In genomic region chrX:41085105-41085882, GRCh38 we compare ENCODE assay signal across 8 cellular contexts. TPM values are rescaled to one million over a fixed set of nuclear protein-coding genes. Genes with fewer than 3 reads are reported as not detected.
DNase-seq lines count a peak whose midpoint lies in the region; ATAC-seq and TF ChIP-seq lines count a peak whose summit lies in the region.

USP9X (plus strand) TSS chrX:41085445; CDS start chrX:41123629, 38,184 bp downstream.

- peaks cover 0 to 11% of the 10 kb centered on the region in 2 donors for H3K27me3 Mint-ChIP-seq in natural killer cell (ENCODE audit: low read depth in 2 of 2)

- H2AFZ ChIP-seq in fibroblast of lung (ENCODE audit: low read length) = peak within 1 kb of the TSS; percentile 80

- peak within 1 kb of the TSS; percentile 93 for H3K4me3 Mint-ChIP-seq in natural killer cell

- no peaks in the 10 kb centered on the region for H3K36me3 Mint-ChIP-seq in natural killer cell

- peak within 1 kb of the TSS; percentile 95 to 97 for H3K27ac Mint-ChIP-seq in natural killer cell

- peaks cover 15 to 51% of the 10 kb centered on the region in 2 donors for H3K4me1 Mint-ChIP-seq in natural killer cell

- TF ChIP-seq CTCF in fibroblast of lung (conservative IDR thresholded peaks at IDR 0.05 in 1 of 2, IDR thresholded peaks at IDR 0.05 in 1 of 2; ENCODE audit: low read depth in 1 of 2, low read length in 2 of 2) = no peak
- no peak for TF ChIP-seq CTCF in natural killer cell (IDR thresholded peaks at IDR 0.05)

- H3K27me3 ChIP-seq in fibroblast of lung (ENCODE audit: control insufficient read depth, insufficient read depth, low read length) = no peaks in the 10 kb centered on the region

- DNase-seq in DMS53 treated with DMSO at 0.1 percent for 48 hours (lab: John Stamatoyannopoulos, UW; ENCODE audit: unreplicated experiment) = peak; percentile 48
- peak; percentile 73 for DNase-seq in Jurkat, Clone E6-1 (ENCODE audit: low read depth, low spot score)
- peak; percentile 90 for DNase-seq in RPMI8226
- DNase-seq in activated T-helper 1 cell treated with anti-CD3 and anti-CD28 coated beads, Interleukin-2, amount 50 U/mL, for 16 hours (ENCODE audit: low read depth in 1 of 2, low spot score in 1 of 2) = peak; percentile 62 to 85
- DNase-seq in fibroblast of lung (ENCODE audit: low read depth in 2 of 2) = peak; percentile 89 to 90
- peak; percentile 79 for DNase-seq in natural killer cell
- peak; percentile 83 to 98 (median 89) for DNase-seq in stimulated activated naive CD4-positive, alpha-beta T cell (lab: John Stamatoyannopoulos, UW)

- peak within 1 kb of the TSS; percentile 100 for H3K27ac ChIP-seq in fibroblast of lung (ENCODE audit: insufficient read depth, low read length)

- H3K9me3 ChIP-seq in fibroblast of lung (ENCODE audit: control insufficient read depth, insufficient read depth, low read depth, low read length) = no peaks in the 10 kb centered on the region

- peak within 1 kb of the TSS; percentile 98 for H3K4me2 ChIP-seq in fibroblast of lung (ENCODE audit: extremely low read depth, insufficient read depth, low read length)

- intact Hi-C loops in natural killer cell (cut with micrococcal nuclease) = loop anchor here (2.0 to 10.0 kb wide), 3 partner anchors 250 to 440 kb away; partner anchors contain the start of genes CXorf38, DDX3X and MED14

- ATAC-seq in GM21619 (IDR thresholded peaks at IDR 0.05; ENCODE audit: unreplicated experiment) = peak; percentile 54
- peak; percentile 68 to 85 (median 69) for ATAC-seq in natural killer cell

- peaks cover 49% of the 10 kb centered on the region for H3K79me2 ChIP-seq in fibroblast of lung (ENCODE audit: control insufficient read depth, insufficient read depth, low read length)

- peak within 1 kb of the TSS; percentile 70 for H3K4me3 ChIP-seq in Jurkat, Clone E6-1 (ENCODE audit: low read length)
- H3K4me3 ChIP-seq in fibroblast of lung (replicated peaks in 1 of 4; ENCODE audit: control extremely low read depth in 1 of 4, insufficient read depth in 1 of 4, low read depth in 3 of 4, low read length in 4 of 4) = peak within 1 kb of the TSS; percentile 81 to 93 (median 86)

- H3K4me1 ChIP-seq in fibroblast of lung (ENCODE audit: control insufficient read depth, extremely low read depth, insufficient read depth, low read length) = peaks cover 2% of the 10 kb centered on the region

- H3K36me3 ChIP-seq in fibroblast of lung (ENCODE audit: control insufficient read depth, insufficient read depth, low read length) = no peaks in the 10 kb centered on the region

- H3K9ac ChIP-seq in fibroblast of lung (ENCODE audit: insufficient read depth, low read length) = peak within 1 kb of the TSS; percentile 97

- H4K20me1 ChIP-seq in fibroblast of lung (ENCODE audit: control insufficient read depth, extremely low read depth, insufficient read depth, low read length) = no peaks in the 10 kb centered on the region

- no peaks in the 10 kb centered on the region for H3K9me3 Mint-ChIP-seq in natural killer cell

RNA-seq across cellular contexts. Expression of gene USP9X, which starts in this region (rescaled TPM):
- polyA plus RNA-seq in Jurkat, Clone E6-1 (2012; ENCODE audit: insufficient read depth, insufficient read length) = 16.5 TPM
- 98.4 and 161 TPM in 2 replicates for total RNA-seq in fibroblast of lung
- polyA plus RNA-seq in fibroblast of lung = 37.1 and 54.0 TPM in 2 replicates
- 35.2 and 60.1 TPM in 2 replicates for polyA plus RNA-seq in fibroblast of lung (2012)
- 107 and 153 TPM in 2 replicates for polyA minus RNA-seq in fibroblast of lung (ENCODE audit: low replicate concordance)
- 10 to 100 TPM; 76.3 to 87.4 (median 81.9) TPM for total RNA-seq in natural killer cell

Comparison
In these comparisons a context has a peak if more than half of its experiments do, and no peak if none do; other contexts are left out.
1. Peak in every context shown above with its lines: DNase-seq, ATAC-seq, H3K4me3 ChIP-seq and H3K27ac ChIP-seq.